Comparison of ENCODE assay signal across 16 cellular contexts in genomic region chr16:70571623-70572022, GRCh38. TPM values are rescaled to one million over a fixed set of nuclear protein-coding genes. Genes with fewer than 3 reads are reported as not detected.
A peak's percentile ranks its signal among the peaks of the same experiment; 100 is the strongest.
DNase-seq lines count a peak whose midpoint lies in the region; ATAC-seq and TF ChIP-seq lines count a peak whose summit lies in the region.
"Had no signal": no experiment of that assay in that cellular context is flagged by ENCODE, and none has a peak within 500 bp of the region (broad histone marks: within the 10 kb centered on the region; RNA-seq: fewer than 3 reads in every experiment).

No MANE protein-coding gene starts in this region.

- H3K4me1 Mint-ChIP-seq in activated naive CD4-positive, alpha-beta T cell treated with anti-CD3 and anti-CD28 coated beads, Interleukin-2, amount 10 ng/mL, durations not matched to agents 7 days and 5 days, result peaks cover 3% of the 10 kb centered on the region
- peaks cover 25% of the 10 kb centered on the region for H3K4me1 Mint-ChIP-seq in activated naive CD8-positive, alpha-beta T cell (ENCODE audit: low read depth)
- H3K4me1 Mint-ChIP-seq in memory B cell, result peaks cover 4% of the 10 kb centered on the region

- H3K27me3 Mint-ChIP-seq in activated naive CD4-positive, alpha-beta T cell treated with anti-CD3 and anti-CD28 coated beads, Interleukin-2, amount 10 ng/mL, durations not matched to agents 7 days and 5 days, result no peaks in the 10 kb centered on the region
- H3K27me3 Mint-ChIP-seq in activated naive CD8-positive, alpha-beta T cell, result no peaks in the 10 kb centered on the region
- no peaks in the 10 kb centered on the region for H3K27me3 Mint-ChIP-seq in memory B cell

- DNase-seq in activated naive CD4-positive, alpha-beta T cell treated with anti-CD3 and anti-CD28 coated beads, Interleukin-2, amount 10 ng/mL, durations not matched to agents 7 days and 5 days, result no peak
- DNase-seq in activated naive CD4-positive, alpha-beta T cell treated with Interleukin-2 at 50 U/mL for 16 hours, result no peak
- DNase-seq in memory B cell (ENCODE audit: low spot score in 2 of 2) (no peak), upper lobe of right lung (no peak), DMS79 (lab: John Stamatoyannopoulos, UW) (no peak)
- DNase-seq: activated CD4-positive, alpha-beta T cell treated with anti-CD3 and anti-CD28 coated beads for 48 hours; activated gamma-delta T cell treated with Interleukin-2 at 50 U/mL for 16 hours; hypothalamus; NCI-H187; NCI-H526 had no signal

- no peak overlapping the region for H3K4me3 ChIP-seq in upper lobe of right lung
- H3K4me3 ChIP-seq: neural progenitor cell had no signal

- H3K9me3 ChIP-seq in upper lobe of right lung, result no peaks in the 10 kb centered on the region

- CTCF ChIA-PET in activated naive CD4-positive, alpha-beta T cell treated with anti-CD3 and anti-CD28 coated beads, Interleukin-2, amount 10 ng/mL, durations not matched to agents 7 days and 5 days (lab: Charles Lee), result no interaction called here

- H3K36me3 ChIP-seq in upper lobe of right lung, result peaks cover 65% of the 10 kb centered on the region

- H3K4me1 ChIP-seq in upper lobe of right lung, result peaks cover 51% of the 10 kb centered on the region
- H3K4me1 ChIP-seq: neural progenitor cell had no signal

- peak overlapping the region; percentile 48 for H3K27ac ChIP-seq in upper lobe of right lung
- H3K27ac ChIP-seq: HL-60, neural progenitor cell had no signal

- H3K36me3 Mint-ChIP-seq in activated naive CD4-positive, alpha-beta T cell treated with anti-CD3 and anti-CD28 coated beads, Interleukin-2, amount 10 ng/mL, durations not matched to agents 7 days and 5 days, result peaks cover 61% of the 10 kb centered on the region
- H3K36me3 Mint-ChIP-seq in activated naive CD8-positive, alpha-beta T cell, result peaks cover 11% of the 10 kb centered on the region
- peaks cover 37% of the 10 kb centered on the region for H3K36me3 Mint-ChIP-seq in memory B cell

- no peaks in the 10 kb centered on the region for H3K9me3 Mint-ChIP-seq in activated naive CD4-positive, alpha-beta T cell treated with anti-CD3 and anti-CD28 coated beads, Interleukin-2, amount 10 ng/mL, durations not matched to agents 7 days and 5 days
- no peaks in the 10 kb centered on the region for H3K9me3 Mint-ChIP-seq in activated naive CD8-positive, alpha-beta T cell (ENCODE audit: low read depth)
- H3K9me3 Mint-ChIP-seq in memory B cell, result no peaks in the 10 kb centered on the region
- H3K9me3 Mint-ChIP-seq: neural progenitor cell had no signal

- ATAC-seq in memory B cell (ENCODE audit: low read depth) (no peak), upper lobe of right lung (no peak), GM21786 (IDR thresholded peaks at IDR 0.05; ENCODE audit: unreplicated experiment) (no peak), HG03457 (IDR thresholded peaks at IDR 0.05; ENCODE audit: unreplicated experiment) (no peak)
- ATAC-seq: HCT116 had no signal

- no peak overlapping the region for H3K4me3 Mint-ChIP-seq in activated naive CD4-positive, alpha-beta T cell treated with anti-CD3 and anti-CD28 coated beads, Interleukin-2, amount 10 ng/mL, durations not matched to agents 7 days and 5 days
- H3K4me3 Mint-ChIP-seq in activated naive CD8-positive, alpha-beta T cell, result no peak overlapping the region
- H3K4me3 Mint-ChIP-seq in memory B cell, result no peak overlapping the region
- H3K4me3 Mint-ChIP-seq: neural progenitor cell had no signal

- peak overlapping the region; percentile 72 for H3K27ac Mint-ChIP-seq in activated naive CD4-positive, alpha-beta T cell treated with anti-CD3 and anti-CD28 coated beads, Interleukin-2, amount 10 ng/mL, durations not matched to agents 7 days and 5 days
- peak overlapping the region; percentile 87 for H3K27ac Mint-ChIP-seq in activated naive CD8-positive, alpha-beta T cell
- H3K27ac Mint-ChIP-seq in memory B cell, result peak overlapping the region; percentile 7
- H3K27ac Mint-ChIP-seq: neural progenitor cell had no signal

- no peaks in the 10 kb centered on the region for H3K27me3 ChIP-seq in upper lobe of right lung
- H3K27me3 ChIP-seq: neural progenitor cell had no signal

- no peak for TF ChIP-seq CTCF in upper lobe of right lung (IDR thresholded peaks at IDR 0.05)

- intact Hi-C loops in upper lobe of right lung (cut with DNase I), result no loop called here

RNA-seq across cellular contexts. Expression of gene SF3B3, which starts 48.0 kb away (rescaled TPM):
- total RNA-seq in upper lobe of right lung, result 174 TPM

RNA-seq across cellular contexts. Expression of gene COG4, which starts 48.3 kb away (rescaled TPM):
- total RNA-seq in upper lobe of right lung, result 63.0 TPM

Comparison
In these comparisons a context has a peak if more than half of its experiments do, and no peak if none do; other contexts are left out.
1. H3K27ac Mint-ChIP-seq: peak in every context shown above with its lines; median percentile 87 in activated naive CD8-positive, alpha-beta T cell; 72 in activated naive CD4-positive, alpha-beta T cell treated with anti-CD3 and anti-CD28 coated beads, Interleukin-2, amount 10 ng/mL, durations not matched to agents 7 days and 5 days; 7 in memory B cell.